ENCODE assay signal across 28 cellular contexts in genomic region chr3:76726034-76726433, GRCh38.
"Had no signal": no experiment of that assay in that cellular context is flagged by ENCODE, and none has a peak within 500 bp of the region (broad histone marks: within the 10 kb centered on the region; RNA-seq: fewer than 3 reads in every experiment).

No MANE protein-coding gene starts in this region.

- H3K36me3 Mint-ChIP-seq: stimulated activated effector memory CD8-positive, alpha-beta T cell treated with anti-CD3 and anti-CD28 coated beads, Interleukin-12 subunit alpha, Interleukin-12 subunit beta, amount 100 ng/mL, for 72 hours; stimulated activated memory B cell treated with anti-CD40 and anti-IgM and Interleukin-4, amounts not matched to agents 10 μg/mL and 1 μg/mL and 100 μg/mL, for 72 hours; stimulated activated naive B cell treated with anti-CD40 and anti-IgM and Interleukin-4, amounts not matched to agents 10 μg/mL and 1 μg/mL and 100 μg/mL, for 72 hours; type B pancreatic cell had no signal

- H3K27me3 ChIP-seq: stomach, suprapubic skin, testis, thyroid gland, tibial artery, tibial nerve, transverse colon, upper lobe of left lung, upper lobe of right lung, uterus, vagina had no signal

- H3K4me1 Mint-ChIP-seq: stimulated activated effector memory CD8-positive, alpha-beta T cell treated with anti-CD3 and anti-CD28 coated beads, Interleukin-12 subunit alpha, Interleukin-12 subunit beta, amount 100 ng/mL, for 72 hours; stimulated activated memory B cell treated with anti-CD40 and anti-IgM and Interleukin-4, amounts not matched to agents 10 μg/mL and 1 μg/mL and 100 μg/mL, for 72 hours; stimulated activated naive B cell treated with anti-CD40 and anti-IgM and Interleukin-4, amounts not matched to agents 10 μg/mL and 1 μg/mL and 100 μg/mL, for 72 hours; stimulated activated naive CD8-positive, alpha-beta T cell treated with anti-CD3 and anti-CD28 coated beads, Interleukin-15, amount 100 ng/mL, for 72 hours had no signal

- H3K4me1 ChIP-seq: stomach, suprapubic skin, testis, thyroid gland, tibial artery, tibial nerve, upper lobe of left lung, upper lobe of right lung, uterus, vagina had no signal

- DNase-seq: stimulated activated CD4-positive, alpha-beta T cell treated with anti-CD3 and anti-CD28 coated beads, Interleukin-2, amount 100 ng/mL, for 48 hours; stimulated activated CD4-positive, alpha-beta T cell treated with anti-CD3 and anti-CD28 coated beads, Interleukin-4, amount 100 ng/mL, for 1 hour; stimulated activated CD4-positive, alpha-beta T cell treated with anti-CD3 and anti-CD28 coated beads, Interleukin-4, amount 100 ng/mL, for 24 hours; stimulated activated CD4-positive, alpha-beta T cell treated with anti-CD3 and anti-CD28 coated beads, Interleukin-4, amount 100 ng/mL, for 4 hours; stimulated activated CD8-positive, alpha-beta memory T cell treated with anti-CD3 and anti-CD28 coated beads, Interleukin-4, amount 100 ng/mL, for 48 hours; stimulated activated naive B cell treated with anti-CD40 and anti-IgM and Interleukin-4, amounts not matched to agents 10 μg/mL and 1 μg/mL and 100 μg/mL, for 72 hours; stimulated activated naive CD4-positive, alpha-beta T cell; stimulated activated naive CD4-positive, alpha-beta T cell treated with Interleukin-2 at 50 U/mL for 16 hours; stimulated activated naive CD8-positive, alpha-beta T cell treated with anti-CD3 and anti-CD28 coated beads, Interleukin-15, amount 100 ng/mL, for 72 hours; stimulated activated naive CD8-positive, alpha-beta T cell treated with anti-CD3 and anti-CD28 coated beads, Interleukin-15, Interleukin-2, amounts not matched to agents 100 U/mL and 50 U/mL, for 24 hours; stomach; substantia nigra; testis; thyroid gland; tibial artery; transverse colon; trophoblast cell; upper lobe of left lung; upper lobe of right lung; uterus had no signal

- H3K4me3 ChIP-seq: stomach, suprapubic skin, testis, thoracic aorta, thyroid gland, tibial artery, tibial nerve, transverse colon, upper lobe of left lung, upper lobe of right lung, uterus, vagina had no signal

- ATAC-seq: stimulated activated effector memory CD8-positive, alpha-beta T cell treated with anti-CD3 and anti-CD28 coated beads, Interleukin-12 subunit alpha, Interleukin-12 subunit beta, amount 100 ng/mL, for 72 hours; stimulated activated memory B cell treated with anti-CD40 and anti-IgM and Interleukin-4, amounts not matched to agents 10 μg/mL and 1 μg/mL and 100 μg/mL, for 72 hours; stimulated activated naive B cell treated with anti-CD40 and anti-IgM and Interleukin-4, amounts not matched to agents 10 μg/mL and 1 μg/mL and 100 μg/mL, for 72 hours; stimulated activated naive CD8-positive, alpha-beta T cell treated with anti-CD3 and anti-CD28 coated beads, Interleukin-15, amount 100 ng/mL, for 72 hours; stimulated activated naive CD8-positive, alpha-beta T cell treated with anti-CD3 and anti-CD28 coated beads, Interleukin-15, Interleukin-2, amounts not matched to agents 100 U/mL and 50 U/mL, for 24 hours; upper lobe of right lung had no signal

- H3K9me3 Mint-ChIP-seq: type B pancreatic cell had no signal

- H3K27ac Mint-ChIP-seq: stimulated activated effector memory CD8-positive, alpha-beta T cell treated with anti-CD3 and anti-CD28 coated beads, Interleukin-12 subunit alpha, Interleukin-12 subunit beta, amount 100 ng/mL, for 72 hours; stimulated activated memory B cell treated with anti-CD40 and anti-IgM and Interleukin-4, amounts not matched to agents 10 μg/mL and 1 μg/mL and 100 μg/mL, for 72 hours; stimulated activated naive B cell treated with anti-CD40 and anti-IgM and Interleukin-4, amounts not matched to agents 10 μg/mL and 1 μg/mL and 100 μg/mL, for 72 hours; stimulated activated naive CD8-positive, alpha-beta T cell treated with anti-CD3 and anti-CD28 coated beads, Interleukin-15, amount 100 ng/mL, for 72 hours; stimulated activated naive CD8-positive, alpha-beta T cell treated with anti-CD3 and anti-CD28 coated beads, Interleukin-15, Interleukin-2, amounts not matched to agents 100 ng/mL and 50 ng/mL, for 24 hours; type B pancreatic cell had no signal

- H3K9me3 ChIP-seq: stomach, suprapubic skin, testis, thoracic aorta, thyroid gland, tibial artery, tibial nerve, transverse colon, upper lobe of left lung, upper lobe of right lung, uterus, vagina had no signal

- H3K27me3 Mint-ChIP-seq: stimulated activated memory B cell treated with anti-CD40 and anti-IgM and Interleukin-4, amounts not matched to agents 10 μg/mL and 1 μg/mL and 100 μg/mL, for 72 hours; stimulated activated naive B cell treated with anti-CD40 and anti-IgM and Interleukin-4, amounts not matched to agents 10 μg/mL and 1 μg/mL and 100 μg/mL, for 72 hours; stimulated activated naive CD8-positive, alpha-beta T cell treated with anti-CD3 and anti-CD28 coated beads, Interleukin-15, amount 100 ng/mL, for 72 hours; stimulated activated naive CD8-positive, alpha-beta T cell treated with anti-CD3 and anti-CD28 coated beads, Interleukin-15, Interleukin-2, amounts not matched to agents 100 ng/mL and 50 ng/mL, for 24 hours; type B pancreatic cell had no signal

- H3K36me3 ChIP-seq: stomach, suprapubic skin, thoracic aorta, thyroid gland, tibial artery, tibial nerve, transverse colon, upper lobe of left lung, upper lobe of right lung, uterus, vagina had no signal

- H3K4me3 Mint-ChIP-seq: stimulated activated effector memory CD8-positive, alpha-beta T cell treated with anti-CD3 and anti-CD28 coated beads, Interleukin-12 subunit alpha, Interleukin-12 subunit beta, amount 100 ng/mL, for 72 hours; stimulated activated memory B cell treated with anti-CD40 and anti-IgM and Interleukin-4, amounts not matched to agents 10 μg/mL and 1 μg/mL and 100 μg/mL, for 72 hours; stimulated activated naive B cell treated with anti-CD40 and anti-IgM and Interleukin-4, amounts not matched to agents 10 μg/mL and 1 μg/mL and 100 μg/mL, for 72 hours; stimulated activated naive CD8-positive, alpha-beta T cell treated with anti-CD3 and anti-CD28 coated beads, Interleukin-15, amount 100 ng/mL, for 72 hours; stimulated activated naive CD8-positive, alpha-beta T cell treated with anti-CD3 and anti-CD28 coated beads, Interleukin-15, Interleukin-2, amounts not matched to agents 100 ng/mL and 50 ng/mL, for 24 hours; type B pancreatic cell had no signal

- H3K27ac ChIP-seq: stomach, suprapubic skin, testis, thoracic aorta, thyroid gland, tibial artery, tibial nerve, transverse colon, upper lobe of left lung, upper lobe of right lung, uterus, vagina had no signal
